24 cellular contexts compared by ENCODE assay signal in genomic region chr22:42222140-42222539, GRCh38. TPM values are rescaled to one million over a fixed set of nuclear protein-coding genes. Genes with fewer than 3 reads are reported as not detected.
DNase-seq lines count a peak whose midpoint lies in the region; ATAC-seq, FAIRE-seq and TF ChIP-seq lines count a peak whose summit lies in the region.
"Had no signal": no experiment of that assay in that cellular context is flagged by ENCODE, and none has a peak within 500 bp of the region (broad histone marks: within the 10 kb centered on the region; RNA-seq: fewer than 3 reads in every experiment).

No MANE protein-coding gene starts in this region.

- SMC1A ChIA-PET in GM12878 (lab: Charles Lee; ENCODE audit: uncharacterized antibody, unreplicated experiment): interaction anchor here (0.7 to 1.6 kb wide), 4 partner anchors 15 to 43 kb away, joined by 3 to 5 read pairs (median 4); no protein-coding TSS in a partner anchor

- no peak overlapping the region for H3K4me3 Mint-ChIP-seq in activated CD4-positive, alpha-beta T cell treated with anti-CD3 and anti-CD28 coated beads, Interleukin-2, amount 10 ng/mL, durations not matched to agents 24 days and 14 days
- H3K4me3 Mint-ChIP-seq in CD4-positive, alpha-beta memory T cell: peak overlapping the region in 2 of 8 donors; percentile 32 to 37

- peak; percentile 7 for FAIRE-seq in GM12878 (lab: Jason Lieb, UNC)
- FAIRE-seq: H1, keratinocyte had no signal

- TF ChIP-seq CTCF in GM20000 (IDR thresholded peaks at IDR 0.05; ENCODE audit: extremely low read depth, missing control alignments) (no peak), GM12878 (IDR thresholded peaks at IDR 0.05 in 2 of 3, conservative IDR thresholded peaks at IDR 0.05 in 1 of 3; ENCODE audit: control insufficient read depth in 2 of 3, extremely low read depth in 1 of 3, insufficient read depth in 1 of 3, low read depth in 3 of 3, low read length in 3 of 3) (no peak)

- no peak for DNase-seq in activated CD4-positive, alpha-beta T cell treated with anti-CD3 and anti-CD28 coated beads, Interleukin-2, amount 10 ng/mL, durations not matched to agents 24 days and 14 days
- DNase-seq in activated CD4-positive, alpha-beta T cell treated with anti-CD3 and anti-CD28 coated beads, Interleukin-2, amount 50 U/mL, for 48 hours: no peak
- no peak for DNase-seq in CD4-positive, alpha-beta memory T cell
- DNase-seq in GM20000 (ENCODE audit: low spot score) (peak; percentile 45), GM12878 (ENCODE audit: low read depth, low spot score) (no peak)
- DNase-seq: 8988T; activated CD4-positive, alpha-beta T cell treated with anti-CD3 and anti-CD28 coated beads, Interleukin-2, amount 50 U/mL, for 1 hour; activated naive CD4-positive, alpha-beta T cell; DMS53; midbrain; naive thymus-derived CD4-positive, alpha-beta T cell; nucleus accumbens; psoas muscle; SK-N-SH; stimulated activated CD4-positive, alpha-beta T cell treated with anti-CD3 and anti-CD28 coated beads, Interleukin-15, amount 100 ng/mL, for 24 hours; stomach; thyroid gland; WERI-Rb-1 had no signal

- no peak overlapping the region for H2AFZ ChIP-seq in GM12878 (ENCODE audit: control insufficient read depth, low read depth, low read length)

- WGBS in GM12878 (ENCODE audit: insufficient coverage, insufficient replicate concordance, low lambda C conversion rate, missing lambda C conversion rate): 0% methylated on average over 1 of the region's 1 CpG

- no peaks in the 10 kb centered on the region for H3K27me3 ChIP-seq in CD4-positive, alpha-beta memory T cell (ENCODE audit: insufficient read depth, low read length)
- H3K27me3 ChIP-seq in GM12878 (replicated peaks in 1 of 2; ENCODE audit: control insufficient read depth in 2 of 2, insufficient read depth in 2 of 2, low read length in 1 of 2): no peaks in the 10 kb centered on the region
- H3K27me3 ChIP-seq: breast epithelium, stomach, thyroid gland had no signal

- no peak overlapping the region for H3K27ac ChIP-seq in CD4-positive, alpha-beta memory T cell (ENCODE audit: low read depth, low read length)
- H3K27ac ChIP-seq in GM12878 (ENCODE audit: control insufficient read depth, insufficient read depth): no peak overlapping the region
- H3K27ac ChIP-seq: breast epithelium, psoas muscle, stomach, thyroid gland, WERI-Rb-1 had no signal

- no peak for TF ChIP-seq RAD21 in GM12878 (IDR thresholded peaks at IDR 0.05; ENCODE audit: insufficient read depth, low read depth, low read length)

- CTCF ChIA-PET in CD4-positive, alpha-beta memory T cell (lab: Charles Lee; ENCODE audit: partially characterized antibody): interaction anchor here (1.0 kb wide), 1 partner anchor 50 kb away, joined by 3 read pairs; no protein-coding TSS in a partner anchor
- CTCF ChIA-PET in GM12878 (lab: Yijun Ruan, JAX): interaction anchor here (1.2 kb wide), 1 partner anchor 44 kb away, joined by 3 read pairs; no protein-coding TSS in a partner anchor

- H3K9me3 Mint-ChIP-seq in activated CD4-positive, alpha-beta T cell treated with anti-CD3 and anti-CD28 coated beads, Interleukin-2, amount 10 ng/mL, durations not matched to agents 24 days and 14 days: no peaks in the 10 kb centered on the region
- H3K9me3 Mint-ChIP-seq in CD4-positive, alpha-beta memory T cell: no peaks in the 10 kb centered on the region
- H3K9me3 Mint-ChIP-seq: naive thymus-derived CD4-positive, alpha-beta T cell had no signal

- peaks cover 63% of the 10 kb centered on the region for H3K79me2 ChIP-seq in GM12878 (ENCODE audit: control insufficient read depth, insufficient read depth, low read length)

- peak overlapping the region; percentile 51; the same call in 1 of the 2 replicates for H3K4me2 ChIP-seq in GM12878 (ENCODE audit: control insufficient read depth, insufficient read depth)
- H3K4me2 ChIP-seq: SK-N-SH had no signal

- H3K27me3 Mint-ChIP-seq in activated CD4-positive, alpha-beta T cell treated with anti-CD3 and anti-CD28 coated beads, Interleukin-2, amount 10 ng/mL, durations not matched to agents 24 days and 14 days: no peaks in the 10 kb centered on the region
- H3K27me3 Mint-ChIP-seq in CD4-positive, alpha-beta memory T cell: no peaks in the 10 kb centered on the region
- H3K27me3 Mint-ChIP-seq: naive thymus-derived CD4-positive, alpha-beta T cell had no signal

- RAD21 ChIA-PET in GM12878 (lab: Charles Lee; ENCODE audit: unreplicated experiment): no interaction called here

- H3K4me1 ChIP-seq in CD4-positive, alpha-beta memory T cell (ENCODE audit: insufficient read depth, low read length): peaks cover 74% of the 10 kb centered on the region
- peaks cover 18% of the 10 kb centered on the region for H3K4me1 ChIP-seq in GM12878 (ENCODE audit: control insufficient read depth, insufficient read depth, low read length)
- H3K4me1 ChIP-seq: breast epithelium had no signal

- H3K4me1 Mint-ChIP-seq in activated CD4-positive, alpha-beta T cell treated with anti-CD3 and anti-CD28 coated beads, Interleukin-2, amount 10 ng/mL, durations not matched to agents 24 days and 14 days: peaks cover 32% of the 10 kb centered on the region
- H3K4me1 Mint-ChIP-seq in CD4-positive, alpha-beta memory T cell: peaks cover 49 to 68% (median 59%) of the 10 kb centered on the region in 4 donors

- peak overlapping the region; percentile 52 for H3K27ac Mint-ChIP-seq in activated CD4-positive, alpha-beta T cell treated with anti-CD3 and anti-CD28 coated beads, Interleukin-2, amount 10 ng/mL, durations not matched to agents 24 days and 14 days
- peak overlapping the region in 5 of 7 donors; percentile 3 to 67 (median 22) for H3K27ac Mint-ChIP-seq in CD4-positive, alpha-beta memory T cell

- peak; percentile 55 for ATAC-seq in GM12878
- no peak for ATAC-seq in GM21576 (IDR thresholded peaks at IDR 0.05; ENCODE audit: unreplicated experiment)
- no peak for ATAC-seq in HG02571 (IDR thresholded peaks at IDR 0.05; ENCODE audit: unreplicated experiment)
- no peak for ATAC-seq in HG02970 (IDR thresholded peaks at IDR 0.05; ENCODE audit: low FRiP score, unreplicated experiment)
- ATAC-seq: naive thymus-derived CD4-positive, alpha-beta T cell; psoas muscle had no signal

- peaks cover 8% of the 10 kb centered on the region for H4K20me1 ChIP-seq in GM12878 (ENCODE audit: control insufficient read depth, insufficient read depth)

- H3K4me3 ChIP-seq in CD4-positive, alpha-beta memory T cell (ENCODE audit: low read length in 2 of 2): no peak overlapping the region
- H3K4me3 ChIP-seq in GM12878: 0 out of 2 replicates have a peak overlapping the region, but pooled peaks have one; percentile 20
- H3K4me3 ChIP-seq: breast epithelium, psoas muscle, stomach, thyroid gland had no signal

- intact Hi-C loops in activated CD4-positive, alpha-beta T cell treated with anti-CD3 and anti-CD28 coated beads, Interleukin-2, amount 10 ng/mL, durations not matched to agents 24 days and 14 days (cut with micrococcal nuclease): no loop called here
- intact Hi-C loops in CD4-positive, alpha-beta memory T cell (cut with micrococcal nuclease): no loop called here
- intact Hi-C loops in GM12878 (cut with micrococcal nuclease; ENCODE audit: unreplicated experiment): no loop called here

- H3K9me3 ChIP-seq in CD4-positive, alpha-beta memory T cell (ENCODE audit: control insufficient read depth in 1 of 2, low read length in 2 of 2): no peaks in the 10 kb centered on the region
- H3K9me3 ChIP-seq in GM12878 (replicated peaks; ENCODE audit: control insufficient read depth, insufficient read depth, low read length): no peaks in the 10 kb centered on the region
- H3K9me3 ChIP-seq: breast epithelium, psoas muscle, SK-N-SH, stomach, thyroid gland had no signal

- no peak overlapping the region for H3K9ac ChIP-seq in GM12878 (ENCODE audit: control insufficient read depth, insufficient read depth, low read length)
- H3K9ac ChIP-seq: SK-N-SH had no signal

- no peak for TF ChIP-seq POLR2A in GM12878 (IDR thresholded peaks at IDR 0.05; ENCODE audit: low read depth, low read length)

- in situ Hi-C loops in GM12878 (cut with MboI): no loop called here

- no peak for TF ChIP-seq EP300 in GM12878 (IDR thresholded peaks at IDR 0.05; ENCODE audit: borderline replicate concordance in 1 of 2, control insufficient read depth in 1 of 2, low read depth in 2 of 2, low read length in 2 of 2)

- H3K36me3 Mint-ChIP-seq in activated CD4-positive, alpha-beta T cell treated with anti-CD3 and anti-CD28 coated beads, Interleukin-2, amount 10 ng/mL, durations not matched to agents 24 days and 14 days (ENCODE audit: low read depth): peaks cover 2% of the 10 kb centered on the region
- H3K36me3 Mint-ChIP-seq in CD4-positive, alpha-beta memory T cell: peaks cover 0 to 4% of the 10 kb centered on the region in 2 donors

- POLR2A ChIA-PET in CD4-positive, alpha-beta memory T cell (lab: Charles Lee; ENCODE audit: partially characterized antibody): no interaction called here
- POLR2A ChIA-PET in GM12878 (lab: Charles Lee): no interaction called here

- BruUV-seq in GM12878 (replicated peaks; lab: Mats Ljungman, UMichigan): no TSS peak

- no peaks in the 10 kb centered on the region for H3K36me3 ChIP-seq in CD4-positive, alpha-beta memory T cell (ENCODE audit: insufficient read depth, low read length)
- peaks cover 0 to 2% of the 10 kb centered on the region in 2 experiments; a peak in 2 of 4 replicates for H3K36me3 ChIP-seq in GM12878 (ENCODE audit: control insufficient read depth in 2 of 2, insufficient read depth in 2 of 2, low read length in 1 of 2)
- H3K36me3 ChIP-seq: breast epithelium, stomach, thyroid gland, WERI-Rb-1 had no signal

RNA-seq across cellular contexts. Expression of gene TCF20, which starts 48.3 kb away (rescaled TPM):
- 83.0 and 85.4 TPM in 2 replicates for total RNA-seq in activated CD4-positive, alpha-beta T cell treated with anti-CD3 and anti-CD28 coated beads, Interleukin-2, amount 10 ng/mL, durations not matched to agents 24 days and 14 days
- total RNA-seq in CD4-positive, alpha-beta memory T cell: 10 to 100 TPM; 88.7 to 93.4 TPM
- polyA plus RNA-seq in CD4-positive, alpha-beta memory T cell: 1 to 10 TPM in 1 of 2 donors, under 1 TPM in 1; 0.72 to 4.8 TPM
- total RNA-seq in GM12878 (2013; cell fraction: nucleolus; rRNA removed): 92.0 and 98.0 TPM in 2 replicates
- total RNA-seq in GM12878 (2014; rRNA removed) (28.4 TPM in 2 replicates), GM12878 (2014; rRNA removed; fragmentation: Illumina TruSeq; extraction: Trizol) (26.4 and 26.9 TPM in 2 replicates), GM12878 (2021) (52.9 and 56.9 TPM in 2 replicates)
- polyA plus RNA-seq in GM12878 (2011; ENCODE audit: low read depth): 8.2 TPM
- polyA plus RNA-seq in GM12878 (2011; rRNA removed) (16.7 and 23.9 TPM in 2 replicates), GM12878 (2014; fragmentation: Illumina TruSeq; extraction: Trizol) (21.0 and 23.4 TPM in 2 replicates), GM12878 (2014; fragmentation: Nextera tagmentation; extraction: Ambion mirVana) (under 1 TPM; 0.69 to 0.89 TPM), GM12878 (2014; rRNA removed) (19.3 and 21.8 TPM in 2 replicates), GM12878 (2016; fragmentation: Nextera tagmentation; extraction: Ambion mirVana) (under 1 TPM; 0.64 to 0.80 TPM)
- polyA plus RNA-seq in GM12878 (2011; cell fraction: cytosol; rRNA removed): 24.2 and 25.6 TPM in 2 replicates
- 21.6 and 21.7 TPM in 2 replicates for polyA plus RNA-seq in GM12878 (2011; cell fraction: nucleus; rRNA removed)
- polyA plus RNA-seq in GM12878 (2012): 14.0 and 15.1 TPM in 2 replicates
- polyA minus RNA-seq in GM12878 (2011; rRNA and poly(A)+ RNA removed): 60.0 and 66.1 TPM in 2 replicates
- 26.2 and 29.5 TPM in 2 replicates for polyA minus RNA-seq in GM12878 (2011; cell fraction: cytosol; rRNA and poly(A)+ RNA removed)
- 24.1 and 33.6 TPM in 2 replicates for polyA minus RNA-seq in GM12878 (2011; cell fraction: nucleus; rRNA and poly(A)+ RNA removed)
